In genomic region chr2:191691016-191691725, GRCh38 we compare ENCODE assay signal across 8 cellular contexts. TPM values are rescaled to one million over a fixed set of nuclear protein-coding genes. Genes with fewer than 3 reads are reported as not detected.
DNase-seq lines count a peak whose midpoint lies in the region; ATAC-seq, FAIRE-seq and TF ChIP-seq lines count a peak whose summit lies in the region.

No MANE protein-coding gene starts in this region.

- peak; percentile 93 for FAIRE-seq in islet of Langerhans (lab: Jason Lieb, UNC)

- no peaks in the 10 kb centered on the region for H3K27me3 Mint-ChIP-seq in MCF 10A (ENCODE audit: insufficient read depth, unreplicated experiment)
- H3K27me3 Mint-ChIP-seq in stimulated activated naive CD8-positive, alpha-beta T cell treated with anti-CD3 and anti-CD28 coated beads, Interleukin-15, Interleukin-2, amounts not matched to agents 100 ng/mL and 50 ng/mL, for 24 hours: no peaks in the 10 kb centered on the region

- DNase-seq in Right ventricle myocardium inferior (ENCODE audit: missing footprints) (no peak), cardiac septum (ENCODE audit: low spot score) (no peak), SIG-M5 (lab: John Stamatoyannopoulos, UW) (peak; percentile 12), MCF 10A (ENCODE audit: unreplicated experiment) (peak; percentile 77)
- peak; percentile 72 for DNase-seq in Jurkat, Clone E6-1 (ENCODE audit: low read depth, low spot score)

- CTCF ChIA-PET in MCF 10A (lab: Yijun Ruan, JAX): interaction anchor here (0.5 to 2.5 kb wide), 27 partner anchors 10 to 634 kb away, joined by 3 to 29 read pairs (median 4); no protein-coding TSS in a partner anchor

- peaks cover 37% of the 10 kb centered on the region for H3K36me3 Mint-ChIP-seq in MCF 10A (ENCODE audit: insufficient read depth, unreplicated experiment)
- peaks cover 60% of the 10 kb centered on the region for H3K36me3 Mint-ChIP-seq in stimulated activated naive CD8-positive, alpha-beta T cell treated with anti-CD3 and anti-CD28 coated beads, Interleukin-15, Interleukin-2, amounts not matched to agents 100 ng/mL and 50 ng/mL, for 24 hours (ENCODE audit: low read depth)

- H3K4me1 Mint-ChIP-seq in MCF 10A (ENCODE audit: insufficient read depth, unreplicated experiment): peaks cover 34% of the 10 kb centered on the region
- peaks cover 67% of the 10 kb centered on the region for H3K4me1 Mint-ChIP-seq in stimulated activated naive CD8-positive, alpha-beta T cell treated with anti-CD3 and anti-CD28 coated beads, Interleukin-15, Interleukin-2, amounts not matched to agents 100 ng/mL and 50 ng/mL, for 24 hours (ENCODE audit: low read depth)

- H3K4me3 ChIP-seq in Jurkat, Clone E6-1 (ENCODE audit: low read length): no peak overlapping the region

- ATAC-seq in Right ventricle myocardium inferior (peak; percentile 83), GM21723 (IDR thresholded peaks at IDR 0.05; ENCODE audit: unreplicated experiment) (peak; percentile 82)

- intact Hi-C loops in Right ventricle myocardium inferior (cut with DNase I) (loop anchor here (5.0 kb wide), 1 partner anchor 124 kb away; no protein-coding TSS in a partner anchor), cardiac septum (cut with DNase I) (no loop called here), MCF 10A (cut with micrococcal nuclease) (loop anchor here (1.0 to 5.0 kb wide), 4 partner anchors 120 to 471 kb away; partner anchors contain the start of gene CAVIN2)

- POLR2A ChIA-PET in MCF 10A (lab: Yijun Ruan, JAX): interaction anchor here (0.7 to 3.1 kb wide), 16 partner anchors 14 to 471 kb away, joined by 3 to 15 read pairs (median 4); partner anchors contain the start of gene NABP1

- BruUV-seq in MCF 10A (replicated peaks; lab: Mats Ljungman, UMichigan): no TSS peak

- TF ChIP-seq CTCF in MCF 10A (IDR thresholded peaks at IDR 0.05; ENCODE audit: unreplicated experiment): peak; percentile 66

- peak overlapping the region; percentile 72 for H3K27ac Mint-ChIP-seq in MCF 10A (ENCODE audit: low read depth, unreplicated experiment)
- peak overlapping the region; percentile 26 for H3K27ac Mint-ChIP-seq in stimulated activated naive CD8-positive, alpha-beta T cell treated with anti-CD3 and anti-CD28 coated beads, Interleukin-15, Interleukin-2, amounts not matched to agents 100 ng/mL and 50 ng/mL, for 24 hours

- no peaks in the 10 kb centered on the region for H3K9me3 Mint-ChIP-seq in MCF 10A (ENCODE audit: unreplicated experiment)
- no peaks in the 10 kb centered on the region for H3K9me3 Mint-ChIP-seq in stimulated activated naive CD8-positive, alpha-beta T cell treated with anti-CD3 and anti-CD28 coated beads, Interleukin-15, Interleukin-2, amounts not matched to agents 100 ng/mL and 50 ng/mL, for 24 hours

- peak overlapping the region; percentile 32 for H3K4me3 Mint-ChIP-seq in MCF 10A (ENCODE audit: unreplicated experiment)
- H3K4me3 Mint-ChIP-seq in stimulated activated naive CD8-positive, alpha-beta T cell treated with anti-CD3 and anti-CD28 coated beads, Interleukin-15, Interleukin-2, amounts not matched to agents 100 ng/mL and 50 ng/mL, for 24 hours: no peak overlapping the region

RNA-seq across cellular contexts. Expression of gene NABP1, which starts 13.2 kb away (rescaled TPM):
- total RNA-seq in Right ventricle myocardium inferior (5.1 TPM), cardiac septum (6.6 TPM), MCF 10A (2022) (81.8 and 96.3 TPM in 2 replicates)
- polyA plus RNA-seq in Jurkat, Clone E6-1 (2012; ENCODE audit: insufficient read depth, insufficient read length): 11.1 TPM

Comparison
In these comparisons a context has a peak if more than half of its experiments do, and no peak if none do; other contexts are left out.
1. DNase-seq: peak in Jurkat, Clone E6-1 (single experiment), SIG-M5 (single experiment) and MCF 10A (single experiment); none in Right ventricle myocardium inferior (single experiment) and cardiac septum (single experiment).
2. RNA of gene NABP1, which starts 13.2 kb away (total RNA-seq): 81.8 to 96.3 TPM in MCF 10A; 6.6 TPM in cardiac septum (single experiment) and 5.1 TPM in Right ventricle myocardium inferior (single experiment); every median in the first group is over 10 times any median in the second.